2 cellular contexts compared by ENCODE assay signal in genomic region chr11:57527056-57527631, GRCh38.
TF ChIP-seq lines count a peak whose summit lies in the region.

No MANE protein-coding gene starts in this region.

TF ChIP-seq in IMR-90, 13 proteins besides CTCF, POLR2A, EP300 and RAD21 (continued from another document):
- peak; percentile 77 for TF ChIP-seq SMC3 (IDR thresholded peaks at IDR 0.05; ENCODE audit: low read depth, low read length)

TF ChIP-seq in SK-N-SH treated with all-trans-retinoic acid at 6 μM for 48 hours, 23 proteins besides CTCF, POLR2A, EP300 and RAD21 (continued from another document):
- TF ChIP-seq CREB5 (CRISPR knock-in tag; IDR thresholded peaks at IDR 0.05; ENCODE audit: low read depth), result no peak
- no peak for TF ChIP-seq ZC3H10 (CRISPR knock-in tag; IDR thresholded peaks at IDR 0.05)
- TF ChIP-seq GLIS3 (CRISPR knock-in tag; IDR thresholded peaks at IDR 0.05), result no peak
- no peak for TF ChIP-seq POU6F1 (CRISPR knock-in tag; IDR thresholded peaks at IDR 0.05; ENCODE audit: borderline replicate concordance, low read depth)
- no peak for TF ChIP-seq ZFP30 (CRISPR knock-in tag; IDR thresholded peaks at IDR 0.05)
- TF ChIP-seq SNAI2 (CRISPR knock-in tag; IDR thresholded peaks at IDR 0.05), result no peak
- TF ChIP-seq RARB (CRISPR knock-in tag; IDR thresholded peaks at IDR 0.05), result no peak
- no peak for TF ChIP-seq ESRRG (CRISPR knock-in tag; IDR thresholded peaks at IDR 0.05)
- TF ChIP-seq TSHZ2 (CRISPR knock-in tag; IDR thresholded peaks at IDR 0.05), result no peak
